ENCODE assay signal across 8 cellular contexts in the genomic region with DNA sequence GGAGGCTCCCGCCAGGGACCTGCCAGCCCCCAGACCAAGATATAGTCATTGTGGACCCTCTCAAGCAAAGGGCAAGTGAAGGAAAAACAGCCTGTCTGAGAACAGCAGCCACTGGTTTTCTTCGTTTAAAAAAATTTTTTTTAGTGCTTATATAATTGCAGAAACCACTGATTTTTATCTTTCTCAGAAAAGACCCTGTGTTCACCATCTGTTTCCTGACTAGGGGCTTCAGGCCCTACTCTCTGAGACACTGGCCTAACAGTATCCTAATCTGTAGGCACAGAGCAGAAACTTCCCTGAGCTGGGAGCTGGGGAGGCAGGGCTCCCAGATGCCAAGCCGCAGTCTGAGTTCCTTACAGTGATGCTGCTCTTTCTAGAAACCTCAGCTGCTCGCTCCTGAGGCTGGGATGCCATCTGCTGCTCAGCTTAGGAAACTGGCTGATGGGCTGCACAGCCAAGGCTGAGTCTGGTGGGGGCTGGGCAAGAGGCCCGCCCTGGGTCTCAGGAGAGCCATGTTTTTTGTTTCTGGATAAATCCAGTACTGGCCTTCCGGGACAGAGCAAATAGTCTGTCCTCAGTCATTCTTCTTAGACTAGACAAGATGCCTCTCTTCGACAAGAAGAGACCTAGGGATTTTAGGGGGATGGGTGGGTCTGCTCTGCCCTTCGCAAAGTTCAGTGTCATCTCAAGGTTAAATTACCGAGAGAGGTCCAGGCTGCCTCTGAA. TPM values are rescaled to one million over a fixed set of nuclear protein-coding genes. Genes with fewer than 3 reads are reported as not detected.
DNase-seq lines count a peak whose midpoint lies in the region; ATAC-seq and TF ChIP-seq lines count a peak whose summit lies in the region.

No MANE protein-coding gene starts in this region.

- H3K4me1 ChIP-seq in lower lobe of right lung: no peaks in the 10 kb centered on the region

- DNase-seq in AG04450 (ENCODE audit: low read depth, low spot score): peak; percentile 87
- DNase-seq in NCI-H748 treated with DMSO at 0.1 percent for 48 hours (lab: John Stamatoyannopoulos, UW): peak; percentile 41
- DNase-seq in activated CD4-positive, alpha-beta T cell treated with anti-CD3 and anti-CD28 coated beads, Interleukin-2, amount 50 U/mL, for 1 hour: peak; percentile 59
- DNase-seq in dorsolateral prefrontal cortex: peak; percentile 78 to 94 (median 90)
- DNase-seq in lower lobe of right lung: peak; percentile 85
- peak; percentile 48 to 60 (median 58) for DNase-seq in stimulated activated CD4-positive, alpha-beta T cell treated with anti-CD3 and anti-CD28 coated beads, TNF-alpha, amount 100 ng/mL, for 48 hours (ENCODE audit: low read depth in 3 of 3)

- H3K9me3 ChIP-seq in AG04450 (ENCODE audit: control insufficient read depth, insufficient read depth, low read length): no peaks in the 10 kb centered on the region
- no peaks in the 10 kb centered on the region for H3K9me3 ChIP-seq in lower lobe of right lung

- TF ChIP-seq CTCF in AG04450 (IDR thresholded peaks at IDR 0.05; ENCODE audit: low read depth, low read length) (peak; percentile 96), dorsolateral prefrontal cortex (IDR thresholded peaks at IDR 0.05 in 54 of 56, conservative IDR thresholded peaks at IDR 0.05 in 2 of 56; ENCODE audit: low read depth in 1 of 56, partially characterized antibody in 56 of 56) (peak; percentile 64 to 99 (median 95)), lower lobe of right lung (IDR thresholded peaks at IDR 0.05) (peak; percentile 92)

- no peak overlapping the region for H3K27ac ChIP-seq in AG04450 (ENCODE audit: low read depth, low read length)
- H3K27ac ChIP-seq in dorsolateral prefrontal cortex: peak overlapping the region in 58 of 59 donors; percentile 7 to 97 (median 71)
- no peak overlapping the region for H3K27ac ChIP-seq in lower lobe of right lung

- H3K27me3 ChIP-seq in AG04450 (ENCODE audit: control insufficient read depth, insufficient read depth, low read length): peaks cover 4% of the 10 kb centered on the region
- H3K27me3 ChIP-seq in dorsolateral prefrontal cortex: no peaks in the 10 kb centered on the region
- H3K27me3 ChIP-seq in lower lobe of right lung (ENCODE audit: low read depth): no peaks in the 10 kb centered on the region

- ATAC-seq in GM18867 (IDR thresholded peaks at IDR 0.05; ENCODE audit: unreplicated experiment) (peak; percentile 67), HG03520 (IDR thresholded peaks at IDR 0.05; ENCODE audit: unreplicated experiment) (peak; percentile 46), lower lobe of right lung (peak; percentile 97 to 99)

- H3K4me3 ChIP-seq in AG04450 (ENCODE audit: low read depth, low read length): no peak overlapping the region
- peak overlapping the region in 4 of 59 donors; percentile 1 to 26 (median 16) for H3K4me3 ChIP-seq in dorsolateral prefrontal cortex
- no peak overlapping the region for H3K4me3 ChIP-seq in lower lobe of right lung

- intact Hi-C loops in dorsolateral prefrontal cortex (cut with DNase I): loop anchor here (2.0 to 10.0 kb wide), 11 partner anchors 65 to 798 kb away; partner anchors contain the start of genes EGR1 (in 1 of the 2), HSPA9 (in 1 of the 2) and SIL1 (in 1 of the 2)
- intact Hi-C loops in lower lobe of right lung (cut with DNase I): no loop called here

- POLR2A ChIA-PET in AG04450 (lab: Yijun Ruan, JAX): interaction anchor here (0.6 to 1.5 kb wide), 3 partner anchors 508 to 718 kb away, joined by 3 to 4 read pairs (median 4); no protein-coding TSS in a partner anchor

- H3K36me3 ChIP-seq in lower lobe of right lung: no peaks in the 10 kb centered on the region

- CTCF ChIA-PET in AG04450 (lab: Charles Lee): interaction anchor here (0.7 to 2.1 kb wide), 14 partner anchors 50 to 813 kb away, joined by 3 to 17 read pairs (median 4); partner anchors contain the start of genes HSPA9 and SIL1

RNA-seq across cellular contexts. Expression of gene MATR3, which starts 31.0 kb away (rescaled TPM):
- polyA plus RNA-seq in AG04450 (2011; rRNA removed): 142 and 166 TPM in 2 replicates
- 195 and 217 TPM in 2 replicates for polyA minus RNA-seq in AG04450 (2011; rRNA and poly(A)+ RNA removed)
- total RNA-seq in dorsolateral prefrontal cortex (100 to 1,000 TPM; 154 to 477 (median 345) TPM), lower lobe of right lung (176 TPM)

Comparison
In these comparisons a context has a peak if more than half of its experiments do, and no peak if none do; other contexts are left out.
1. H3K27ac ChIP-seq: peak in dorsolateral prefrontal cortex (58 of 59); none in AG04450 (single experiment) and lower lobe of right lung (single experiment).
2. ATAC-seq: peak in every context shown above with its lines; median percentile 98 in lower lobe of right lung; 67 in GM18867; 46 in HG03520.
3. Peak in every context shown above with its lines, with median percentiles within 50 percentile points of each other: DNase-seq and CTCF ChIP-seq.